Comparison of ENCODE assay signal across 17 cellular contexts in the genomic region with DNA sequence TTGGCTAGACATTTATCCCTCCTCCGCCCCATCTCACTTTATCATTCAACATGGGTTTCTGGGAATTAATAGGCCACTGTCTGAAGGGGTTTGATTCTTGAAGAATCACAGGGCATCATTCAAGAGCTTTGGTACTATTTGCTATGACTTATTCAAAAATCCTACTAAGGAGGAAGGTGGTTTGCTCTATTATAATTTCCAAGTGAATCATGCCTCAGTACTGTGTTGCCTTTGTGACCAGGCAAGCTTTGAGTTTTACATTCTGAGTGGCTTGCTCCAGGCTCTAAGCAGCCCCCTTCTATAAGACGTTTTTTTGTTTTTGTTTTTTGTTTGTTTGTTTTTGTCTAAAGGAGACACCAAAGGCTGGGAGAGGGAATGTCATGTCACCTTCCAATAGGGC. TPM values are rescaled to one million over a fixed set of nuclear protein-coding genes. Genes with fewer than 3 reads are reported as not detected.
DNase-seq lines count a peak whose midpoint lies in the region; ATAC-seq, FAIRE-seq and TF ChIP-seq lines count a peak whose summit lies in the region.
"Had no signal": no experiment of that assay in that cellular context is flagged by ENCODE, and none has a peak within 500 bp of the region (broad histone marks: within the 10 kb centered on the region; RNA-seq: fewer than 3 reads in every experiment).

No MANE protein-coding gene starts in this region.

- no peak for ATAC-seq in GM23338
- no peak for ATAC-seq in GM18873 (IDR thresholded peaks at IDR 0.05; ENCODE audit: low FRiP score, unreplicated experiment)
- no peak for ATAC-seq in stimulated activated memory B cell treated with anti-CD40 and anti-IgM and Interleukin-4, amounts not matched to agents 10 μg/mL and 1 μg/mL and 100 μg/mL, for 72 hours
- ATAC-seq: SK-N-SH treated with all-trans-retinoic acid at 6 μM for 48 hours; stimulated activated naive CD8-positive, alpha-beta T cell treated with anti-CD3 and anti-CD28 coated beads, Interleukin-15, amount 100 ng/mL, for 72 hours had no signal

- H3K27me3 ChIP-seq in GM23338 (ENCODE audit: insufficient read depth) = peaks cover 9% of the 10 kb centered on the region; the same call in 1 of the 2 replicates
- no peaks in the 10 kb centered on the region for H3K27me3 ChIP-seq in keratinocyte (ENCODE audit: control insufficient read depth, extremely low read depth, insufficient read depth, low read length)

- H3K9me1 ChIP-seq in keratinocyte (ENCODE audit: control insufficient read depth, extremely low read depth, insufficient read depth, low read length) = no peaks in the 10 kb centered on the region

- BruUV-seq in MCF 10A (replicated peaks; lab: Mats Ljungman, UMichigan) = no TSS peak

- DNase-seq in GM23338 (ENCODE audit: low spot score) (no peak), MCF 10A (ENCODE audit: unreplicated experiment) (no peak), keratinocyte (ENCODE audit: low read depth, low spot score) (no peak), SIG-M5 treated with dmso at 0.1 percent for 504 hours (lab: John Stamatoyannopoulos, UW; ENCODE audit: unreplicated experiment) (no peak), SW 1271 (lab: John Stamatoyannopoulos, UW) (no peak)
- DNase-seq: activated effector memory CD4-positive, alpha-beta T cell treated with anti-CD3 and anti-CD28 coated beads, Interleukin-2, amount 50 U/mL, for 16 hours; effector CD4-positive, alpha-beta T cell; HCEC 1CT; naive B cell; NCI-H446 treated with DMSO at 0.1 percent for 48 hours; stimulated activated naive CD8-positive, alpha-beta T cell treated with anti-CD3 and anti-CD28 coated beads, Interleukin-15, amount 100 ng/mL, for 72 hours; WERI-Rb-1 had no signal

- H3K4me3 Mint-ChIP-seq in GM23338 = no peak overlapping the region
- peak overlapping the region; percentile 90 for H3K4me3 Mint-ChIP-seq in MCF 10A (ENCODE audit: unreplicated experiment)
- no peak overlapping the region for H3K4me3 Mint-ChIP-seq in stimulated activated memory B cell treated with anti-CD40 and anti-IgM and Interleukin-4, amounts not matched to agents 10 μg/mL and 1 μg/mL and 100 μg/mL, for 72 hours
- H3K4me3 Mint-ChIP-seq: stimulated activated naive CD8-positive, alpha-beta T cell treated with anti-CD3 and anti-CD28 coated beads, Interleukin-15, amount 100 ng/mL, for 72 hours had no signal

- no peaks in the 10 kb centered on the region for H3K9me3 ChIP-seq in keratinocyte (ENCODE audit: control insufficient read depth, low read depth, low read length)

- peaks cover 29% of the 10 kb centered on the region for H4K20me1 ChIP-seq in GM23338 (replicated peaks; ENCODE audit: insufficient read depth)
- H4K20me1 ChIP-seq in keratinocyte (ENCODE audit: control insufficient read depth, extremely low read depth, insufficient read depth, low read length) = no peaks in the 10 kb centered on the region

- peak overlapping the region; percentile 94 for H3K4me3 ChIP-seq in GM23338
- H3K4me3 ChIP-seq in keratinocyte (ENCODE audit: control insufficient read depth in 2 of 3, extremely low read depth in 1 of 3, insufficient read depth in 2 of 3, low read depth in 1 of 3, low read length in 3 of 3) = peak overlapping the region in 2 of 3 experiments; percentile 96
- H3K4me3 ChIP-seq in skin epidermis = peak overlapping the region in 4 of 7 experiments; percentile 62 to 94 (median 82)

- peak overlapping the region; percentile 94 for H3K4me2 ChIP-seq in GM23338
- peak overlapping the region; percentile 97 for H3K4me2 ChIP-seq in keratinocyte (ENCODE audit: control insufficient read depth, extremely low read depth, insufficient read depth, low read depth, low read length)

- H3K9ac ChIP-seq in keratinocyte (ENCODE audit: control insufficient read depth, extremely low read depth, insufficient read depth, low read length) = peak overlapping the region; percentile 85

- H2AFZ ChIP-seq in GM23338 (no peak overlapping the region), keratinocyte (ENCODE audit: control insufficient read depth, low read length) (no peak overlapping the region)

- TF ChIP-seq CTCF in GM23338 (conservative IDR thresholded peaks at IDR 0.05; ENCODE audit: low read depth in 2 of 2) (no peak), MCF 10A (IDR thresholded peaks at IDR 0.05; ENCODE audit: unreplicated experiment) (no peak), keratinocyte (optimal IDR thresholded peaks at IDR 0.05 in 1 of 3, IDR thresholded peaks at IDR 0.05 in 1 of 3, conservative IDR thresholded peaks at IDR 0.05 in 1 of 3; ENCODE audit: extremely low read depth in 1 of 3, insufficient read depth in 2 of 3, low read length in 3 of 3) (no peak)

- H3K9me2 ChIP-seq in GM23338 (ENCODE audit: insufficient read depth) = no peaks in the 10 kb centered on the region

- H3K27ac Mint-ChIP-seq in GM23338 (no peak overlapping the region), MCF 10A (ENCODE audit: low read depth, unreplicated experiment) (no peak overlapping the region)
- no peak overlapping the region for H3K27ac Mint-ChIP-seq in stimulated activated memory B cell treated with anti-CD40 and anti-IgM and Interleukin-4, amounts not matched to agents 10 μg/mL and 1 μg/mL and 100 μg/mL, for 72 hours
- H3K27ac Mint-ChIP-seq: B cell; stimulated activated naive CD8-positive, alpha-beta T cell treated with anti-CD3 and anti-CD28 coated beads, Interleukin-15, amount 100 ng/mL, for 72 hours had no signal

- intact Hi-C loops in MCF 10A (cut with micrococcal nuclease) = loop anchor here (2.0 to 10.0 kb wide), 4 partner anchors 101 to 755 kb away; a partner anchor contains a TSS

- H3K79me2 ChIP-seq in GM23338 (replicated peaks; ENCODE audit: insufficient read depth) = peaks cover 70% of the 10 kb centered on the region
- peaks cover 61% of the 10 kb centered on the region for H3K79me2 ChIP-seq in keratinocyte (ENCODE audit: control insufficient read depth, insufficient read depth, low read length)

- H3K27ac ChIP-seq in GM23338 (ENCODE audit: low read depth) (no peak overlapping the region), keratinocyte (ENCODE audit: control insufficient read depth, insufficient read depth, low read length) (peak overlapping the region; percentile 92), skin epidermis (peak overlapping the region in 11 of 21 experiments; percentile 22 to 99 (median 90))
- H3K27ac ChIP-seq: WERI-Rb-1 had no signal

- H3K36me3 Mint-ChIP-seq in GM23338 (ENCODE audit: low read depth) (no peaks in the 10 kb centered on the region; the same call in 2 of the 3 replicates), MCF 10A (ENCODE audit: insufficient read depth, unreplicated experiment) (no peaks in the 10 kb centered on the region)
- no peaks in the 10 kb centered on the region for H3K36me3 Mint-ChIP-seq in stimulated activated memory B cell treated with anti-CD40 and anti-IgM and Interleukin-4, amounts not matched to agents 10 μg/mL and 1 μg/mL and 100 μg/mL, for 72 hours

- H3F3A ChIP-seq in GM23338 (replicated peaks; ENCODE audit: low read depth) = no peaks in the 10 kb centered on the region

- peaks cover 60% of the 10 kb centered on the region for H3K4me1 ChIP-seq in GM23338 (ENCODE audit: insufficient read depth)
- H3K4me1 ChIP-seq in keratinocyte (ENCODE audit: control insufficient read depth, extremely low read depth, insufficient read depth, low read length) = peaks cover 66% of the 10 kb centered on the region

- H3K36me3 ChIP-seq in GM23338 (ENCODE audit: insufficient read depth) (no peaks in the 10 kb centered on the region), keratinocyte (ENCODE audit: control insufficient read depth in 2 of 2, extremely low read depth in 1 of 2, insufficient read depth in 2 of 2, low read length in 2 of 2) (no peaks in the 10 kb centered on the region)
- H3K36me3 ChIP-seq: WERI-Rb-1 had no signal

- H3K9me3 Mint-ChIP-seq in GM23338 (no peaks in the 10 kb centered on the region; the same call in 2 of the 3 replicates), MCF 10A (ENCODE audit: unreplicated experiment) (no peaks in the 10 kb centered on the region)
- H3K9me3 Mint-ChIP-seq in stimulated activated memory B cell treated with anti-CD40 and anti-IgM and Interleukin-4, amounts not matched to agents 10 μg/mL and 1 μg/mL and 100 μg/mL, for 72 hours = no peaks in the 10 kb centered on the region
- H3K9me3 Mint-ChIP-seq: naive B cell; stimulated activated naive CD8-positive, alpha-beta T cell treated with anti-CD3 and anti-CD28 coated beads, Interleukin-15, amount 100 ng/mL, for 72 hours had no signal

- dilution Hi-C loops in keratinocyte (cut with MboI; ENCODE audit: extremely low pct_ligation_motif_present, low sequenced_read_pairs) = no loop called here

- H3K4me1 Mint-ChIP-seq in GM23338 = peaks cover 55% of the 10 kb centered on the region
- peaks cover 45% of the 10 kb centered on the region for H3K4me1 Mint-ChIP-seq in MCF 10A (ENCODE audit: insufficient read depth, unreplicated experiment)
- peaks cover 29% of the 10 kb centered on the region for H3K4me1 Mint-ChIP-seq in stimulated activated memory B cell treated with anti-CD40 and anti-IgM and Interleukin-4, amounts not matched to agents 10 μg/mL and 1 μg/mL and 100 μg/mL, for 72 hours

- H3K27me3 Mint-ChIP-seq in GM23338 (ENCODE audit: insufficient read depth, low read depth, poor library complexity) (peaks cover 7% of the 10 kb centered on the region), MCF 10A (ENCODE audit: insufficient read depth, unreplicated experiment) (no peaks in the 10 kb centered on the region)
- peaks cover 54% of the 10 kb centered on the region for H3K27me3 Mint-ChIP-seq in stimulated activated memory B cell treated with anti-CD40 and anti-IgM and Interleukin-4, amounts not matched to agents 10 μg/mL and 1 μg/mL and 100 μg/mL, for 72 hours

- POLR2A ChIA-PET in MCF 10A (lab: Yijun Ruan, JAX) = interaction anchor here (0.9 to 7.6 kb wide), 22 partner anchors 9 to 365 kb away, joined by 3 to 93 read pairs (median 6); a partner anchor contains a TSS

- peak; percentile 76 for FAIRE-seq in keratinocyte (lab: Jason Lieb, UNC)

- CTCF ChIA-PET in MCF 10A (lab: Yijun Ruan, JAX) = interaction anchor here (0.6 to 2.7 kb wide), 10 partner anchors 15 to 302 kb away, joined by 3 to 12 read pairs (median 4); no protein-coding TSS in a partner anchor

TF ChIP-seq in GM23338, 12 proteins besides CTCF, POLR2A, EP300 and RAD21 (continues in another document):
- TF ChIP-seq EZH2 (IDR thresholded peaks at IDR 0.05; ENCODE audit: low read depth, unreplicated experiment) = no peak
- TF ChIP-seq ZNF114 (CRISPR knock-in tag; IDR thresholded peaks at IDR 0.05) = no peak
- TF ChIP-seq STAT1 (IDR thresholded peaks at IDR 0.05; ENCODE audit: unreplicated experiment) = no peak

RNA-seq across cellular contexts. Expression of a gene that starts 2.6 kb away (rescaled TPM):
- total RNA-seq in GM23338 (2014; rRNA removed; shearing (Covaris generic)) = 28.0 and 34.2 TPM in 2 replicates
- 38.1 and 40.4 TPM in 2 replicates for polyA plus RNA-seq in GM23338 (2016; fragmentation: Nextera tagmentation; extraction: Ambion mirVana)
- 23.2 and 25.3 TPM in 2 replicates for total RNA-seq in MCF 10A (2022)
- 21.2 to 44.3 TPM (median 25.2 TPM) in 3 replicates for polyA plus RNA-seq in keratinocyte
- polyA plus RNA-seq in keratinocyte (2011; ENCODE audit: low read depth) = 34.9 TPM
- 25.5 and 52.3 TPM in 2 replicates for polyA plus RNA-seq in keratinocyte (2011; cell fraction: cytosol; rRNA removed)
- 13.3 and 19.3 TPM in 2 replicates for polyA plus RNA-seq in keratinocyte (2011; cell fraction: nucleus; rRNA removed)
- 31.6 and 44.8 TPM in 2 replicates for polyA plus RNA-seq in keratinocyte (2012; ENCODE audit: low replicate concordance)
- polyA minus RNA-seq in keratinocyte = 2.3 to 16.9 TPM (median 11.9 TPM) in 3 replicates
- 6.1 TPM for polyA minus RNA-seq in keratinocyte (2011; cell fraction: cytosol; rRNA and poly(A)+ RNA removed)
- polyA minus RNA-seq in keratinocyte (2011; cell fraction: nucleus; rRNA and poly(A)+ RNA removed) = 5.3 and 12.1 TPM in 2 replicates
